Comparison of ENCODE assay signal across 15 cellular contexts in genomic region chr3:57110797-57111196, GRCh38. TPM values are rescaled to one million over a fixed set of nuclear protein-coding genes. Genes with fewer than 3 reads are reported as not detected.
DNase-seq lines count a peak whose midpoint lies in the region; ATAC-seq and TF ChIP-seq lines count a peak whose summit lies in the region.
"Had no signal": no experiment of that assay in that cellular context is flagged by ENCODE, and none has a peak within 500 bp of the region (broad histone marks: within the 10 kb centered on the region; RNA-seq: fewer than 3 reads in every experiment).

No MANE protein-coding gene starts in this region.

- no peak for ATAC-seq in Right ventricle myocardium superior (ENCODE audit: poor library complexity)

- H3K27me3 Mint-ChIP-seq in glutamatergic neuron (ENCODE audit: unreplicated experiment) = peaks cover 6% of the 10 kb centered on the region
- H3K27me3 Mint-ChIP-seq: activated naive CD4-positive, alpha-beta T cell treated with anti-CD3 and anti-CD28 coated beads, Interleukin-2, amount 50 U/mL, for 24 hours had no signal

- H3K4me3 Mint-ChIP-seq in glutamatergic neuron (ENCODE audit: unreplicated experiment) = no peak overlapping the region
- H3K4me3 Mint-ChIP-seq: activated CD4-positive, alpha-beta T cell treated with anti-CD3 and anti-CD28 coated beads, Interleukin-2, amount 10 ng/mL, durations not matched to agents 24 days and 14 days; activated naive CD4-positive, alpha-beta T cell treated with anti-CD3 and anti-CD28 coated beads, Interleukin-2, amount 50 U/mL, for 24 hours had no signal

- H3K4me1 Mint-ChIP-seq in glutamatergic neuron (ENCODE audit: low read depth, unreplicated experiment) = peaks cover 6% of the 10 kb centered on the region
- H3K4me1 Mint-ChIP-seq: activated CD4-positive, alpha-beta T cell treated with anti-CD3 and anti-CD28 coated beads, Interleukin-2, amount 10 ng/mL, durations not matched to agents 24 days and 14 days; activated naive CD4-positive, alpha-beta T cell treated with anti-CD3 and anti-CD28 coated beads, Interleukin-2, amount 50 U/mL, for 24 hours had no signal

- peaks cover 2% of the 10 kb centered on the region for H3K9me3 Mint-ChIP-seq in glutamatergic neuron (ENCODE audit: unreplicated experiment)
- H3K9me3 Mint-ChIP-seq: activated CD4-positive, alpha-beta T cell treated with anti-CD3 and anti-CD28 coated beads, Interleukin-2, amount 10 ng/mL, durations not matched to agents 24 days and 14 days; activated naive CD4-positive, alpha-beta T cell treated with anti-CD3 and anti-CD28 coated beads, Interleukin-2, amount 50 U/mL, for 24 hours had no signal

- TF ChIP-seq CTCF in glutamatergic neuron (IDR thresholded peaks at IDR 0.05; ENCODE audit: partially characterized antibody, unreplicated experiment) = no peak

- DNase-seq in D341Med (ENCODE audit: low spot score) = peak; percentile 45
- DNase-seq in NCI-H1105 (lab: John Stamatoyannopoulos, UW) = peak; percentile 74
- DNase-seq in NCI-H524 treated with DMSO at 0.1 percent for 48 hours (lab: John Stamatoyannopoulos, UW) = peak; percentile 75
- DNase-seq in glutamatergic neuron = peak; percentile 31
- no peak for DNase-seq in activated CD8-positive, alpha-beta memory T cell treated with anti-CD3 and anti-CD28 coated beads, Interleukin-2, amount 50 U/mL, for 4 hours
- no peak for DNase-seq in Right ventricle myocardium superior
- no peak for DNase-seq in stimulated activated CD4-positive, alpha-beta T cell treated with anti-CD3 and anti-CD28 coated beads, Interleukin-15, amount 100 ng/mL, for 24 hours
- no peak for DNase-seq in stimulated activated CD4-positive, alpha-beta T cell treated with anti-CD3 and anti-CD28 coated beads, Interleukin-4, amount 100 ng/mL, for 4 hours
- DNase-seq: activated CD4-positive, alpha-beta T cell treated with anti-CD3 and anti-CD28 coated beads, Interleukin-2, amount 10 ng/mL, durations not matched to agents 24 days and 14 days; effector CD4-positive, alpha-beta T cell; left ventricle myocardium inferior; T1000 had no signal

- intact Hi-C loops in Right ventricle myocardium superior (cut with DNase I) = no loop called here

- no peak overlapping the region for H3K27ac Mint-ChIP-seq in glutamatergic neuron (ENCODE audit: unreplicated experiment)
- H3K27ac Mint-ChIP-seq: activated CD4-positive, alpha-beta T cell treated with anti-CD3 and anti-CD28 coated beads, Interleukin-2, amount 10 ng/mL, durations not matched to agents 24 days and 14 days; activated naive CD4-positive, alpha-beta T cell treated with anti-CD3 and anti-CD28 coated beads, Interleukin-2, amount 50 U/mL, for 24 hours had no signal

- peaks cover 7% of the 10 kb centered on the region for H3K36me3 Mint-ChIP-seq in glutamatergic neuron (ENCODE audit: unreplicated experiment)
- H3K36me3 Mint-ChIP-seq: activated naive CD4-positive, alpha-beta T cell treated with anti-CD3 and anti-CD28 coated beads, Interleukin-2, amount 50 U/mL, for 24 hours had no signal

RNA-seq across cellular contexts. Expression of gene SPATA12, which starts 50.3 kb away (rescaled TPM):
- total RNA-seq in glutamatergic neuron (ENCODE audit: unreplicated experiment) (not detected), Right ventricle myocardium superior (not detected)
- total RNA-seq: activated CD4-positive, alpha-beta T cell treated with anti-CD3 and anti-CD28 coated beads, Interleukin-2, amount 10 ng/mL, durations not matched to agents 24 days and 14 days; fibroblast of lung; left ventricle myocardium inferior; thoracic aorta had no signal

RNA-seq across cellular contexts. Expression of gene IL17RD, which starts 54.4 kb away (rescaled TPM):
- total RNA-seq in glutamatergic neuron (ENCODE audit: unreplicated experiment) (31.1 TPM), Right ventricle myocardium superior (5.0 TPM)

Comparison
In these comparisons a context has a peak if more than half of its experiments do, and no peak if none do; other contexts are left out.
1. DNase-seq: peak in D341Med (single experiment), NCI-H1105 (single experiment), NCI-H524 treated with DMSO at 0.1 percent for 48 hours (single experiment) and glutamatergic neuron (single experiment); none in activated CD8-positive, alpha-beta memory T cell treated with anti-CD3 and anti-CD28 coated beads, Interleukin-2, amount 50 U/mL, for 4 hours (single experiment), Right ventricle myocardium superior (single experiment), stimulated activated CD4-positive, alpha-beta T cell treated with anti-CD3 and anti-CD28 coated beads, Interleukin-15, amount 100 ng/mL, for 24 hours (single experiment) and stimulated activated CD4-positive, alpha-beta T cell treated with anti-CD3 and anti-CD28 coated beads, Interleukin-4, amount 100 ng/mL, for 4 hours (0 of 2).